ENCODE assay signal across 6 cellular contexts in the genomic region with DNA sequence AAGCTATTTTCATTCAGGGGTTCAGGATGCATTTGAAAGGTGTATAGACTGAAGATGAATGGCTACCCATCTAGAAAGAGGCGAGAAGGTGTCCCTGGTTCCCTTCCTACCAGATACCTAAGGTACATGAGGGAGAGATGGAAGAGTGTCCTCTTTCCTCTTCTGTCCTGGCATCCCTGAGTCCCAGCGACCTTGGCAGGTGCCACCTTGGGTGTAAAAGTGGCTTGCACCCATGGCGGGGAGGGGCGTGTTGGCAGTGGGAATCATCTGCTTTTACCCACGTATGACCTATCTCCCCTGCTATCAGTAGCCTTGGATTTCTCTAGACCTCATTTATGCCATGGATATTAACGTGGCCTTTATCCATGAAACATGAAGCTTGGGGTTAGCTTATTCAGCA.
"Had no signal": no experiment of that assay in that cellular context is flagged by ENCODE, and none has a peak within 500 bp of the region (broad histone marks: within the 10 kb centered on the region; RNA-seq: fewer than 3 reads in every experiment).

No MANE protein-coding gene starts in this region.

- H3K4me1 Mint-ChIP-seq: IgD-negative memory B cell had no signal

- H3K4me3 Mint-ChIP-seq: H9, IgD-negative memory B cell had no signal

- DNase-seq: GOT3, H9, HCEC 1CT had no signal

- FAIRE-seq: H54, HTR-8/SVneo had no signal

- H3K36me3 Mint-ChIP-seq: IgD-negative memory B cell had no signal

- H3K9me3 Mint-ChIP-seq: H9 had no signal

- H3K27me3 Mint-ChIP-seq: IgD-negative memory B cell had no signal
